In the genomic region with DNA sequence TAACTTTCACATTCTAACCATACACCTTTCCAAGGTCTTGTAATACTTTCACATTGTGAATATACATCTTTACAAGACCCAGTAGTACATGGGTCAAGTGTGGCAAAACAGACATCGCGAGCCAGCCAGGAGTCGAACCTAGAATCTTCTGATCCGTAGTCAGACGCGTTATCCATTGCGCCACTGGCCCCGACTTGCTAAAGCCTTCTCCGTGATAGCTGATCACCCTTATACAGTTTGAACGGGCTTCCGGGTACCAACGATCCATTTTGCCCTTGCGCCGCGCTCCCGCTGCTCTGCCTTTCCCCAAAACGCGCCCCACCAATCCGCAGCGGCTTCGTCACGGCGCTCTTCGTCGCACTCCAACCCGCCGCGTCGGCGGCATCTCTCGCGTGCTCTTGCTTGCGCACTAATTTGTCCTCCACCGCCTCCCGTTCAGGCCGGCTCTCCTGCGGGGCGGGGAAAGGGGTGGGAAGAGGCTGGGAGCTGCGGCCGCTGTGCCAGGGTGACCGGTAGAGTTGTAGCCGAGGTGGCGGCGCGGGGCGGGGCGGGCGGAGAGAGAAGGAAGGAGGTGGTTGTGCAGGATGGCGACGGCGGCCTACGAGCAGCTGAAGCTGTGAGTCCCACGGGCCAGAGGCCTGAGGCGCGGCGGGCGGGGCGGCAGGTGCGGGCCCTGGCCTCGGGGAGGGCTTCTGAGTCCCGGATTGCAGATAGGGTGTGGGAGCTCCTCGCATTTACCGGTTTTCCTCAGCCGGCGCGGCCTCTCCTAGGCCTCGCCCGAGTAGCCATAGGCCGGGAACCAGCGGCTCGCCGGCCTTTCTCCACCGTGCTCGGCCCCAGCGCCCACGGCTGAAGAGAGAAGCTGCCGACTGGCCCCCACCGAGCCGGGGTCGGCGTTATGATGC, we compare ENCODE assay signal across 1 cellular context.
TF ChIP-seq lines count a peak whose summit lies in the region.

TSS of gene SACM1L (plus strand) at position 515 of the 905 bp plus-strand sequence. CDS start at position 585, 70 bp downstream.

TF ChIP-seq in K562, 482 proteins besides CTCF, POLR2A, EP300 and RAD21 (continued from another document and continues in another):
- TF ChIP-seq, protein P1, sequence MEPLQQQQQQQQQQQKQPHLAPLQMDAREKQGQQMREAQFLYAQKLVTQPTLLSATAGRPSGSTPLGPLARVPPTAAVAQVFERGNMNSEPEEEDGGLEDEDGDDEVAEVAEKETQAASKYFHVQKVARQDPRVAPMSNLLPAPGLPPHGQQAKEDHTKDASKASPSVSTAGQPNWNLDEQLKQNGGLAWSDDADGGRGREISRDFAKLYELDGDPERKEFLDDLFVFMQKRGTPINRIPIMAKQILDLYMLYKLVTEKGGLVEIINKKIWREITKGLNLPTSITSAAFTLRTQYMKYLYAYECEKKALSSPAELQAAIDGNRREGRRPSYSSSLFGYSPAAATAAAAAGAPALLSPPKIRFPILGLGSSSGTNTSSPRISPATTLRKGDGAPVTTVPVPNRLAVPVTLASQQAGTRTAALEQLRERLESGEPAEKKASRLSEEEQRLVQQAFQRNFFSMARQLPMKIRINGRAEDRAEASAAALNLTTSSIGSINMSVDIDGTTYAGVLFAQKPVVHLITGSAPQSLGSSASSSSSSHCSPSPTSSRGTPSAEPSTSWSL (CRISPR knock-in tag; IDR thresholded peaks at IDR 0.05; ENCODE audit: borderline replicate concordance) = 0 out of 2 replicates have a peak, but pooled peaks have one; percentile 90
- no peak for TF ChIP-seq BACH1 (tag; IDR thresholded peaks at IDR 0.05)
- TF ChIP-seq PRPF4 (IDR thresholded peaks at IDR 0.05; ENCODE audit: insufficient read depth, low read depth, low read length, poor library complexity, severe bottlenecking) = no peak
- TF ChIP-seq, protein P2, sequence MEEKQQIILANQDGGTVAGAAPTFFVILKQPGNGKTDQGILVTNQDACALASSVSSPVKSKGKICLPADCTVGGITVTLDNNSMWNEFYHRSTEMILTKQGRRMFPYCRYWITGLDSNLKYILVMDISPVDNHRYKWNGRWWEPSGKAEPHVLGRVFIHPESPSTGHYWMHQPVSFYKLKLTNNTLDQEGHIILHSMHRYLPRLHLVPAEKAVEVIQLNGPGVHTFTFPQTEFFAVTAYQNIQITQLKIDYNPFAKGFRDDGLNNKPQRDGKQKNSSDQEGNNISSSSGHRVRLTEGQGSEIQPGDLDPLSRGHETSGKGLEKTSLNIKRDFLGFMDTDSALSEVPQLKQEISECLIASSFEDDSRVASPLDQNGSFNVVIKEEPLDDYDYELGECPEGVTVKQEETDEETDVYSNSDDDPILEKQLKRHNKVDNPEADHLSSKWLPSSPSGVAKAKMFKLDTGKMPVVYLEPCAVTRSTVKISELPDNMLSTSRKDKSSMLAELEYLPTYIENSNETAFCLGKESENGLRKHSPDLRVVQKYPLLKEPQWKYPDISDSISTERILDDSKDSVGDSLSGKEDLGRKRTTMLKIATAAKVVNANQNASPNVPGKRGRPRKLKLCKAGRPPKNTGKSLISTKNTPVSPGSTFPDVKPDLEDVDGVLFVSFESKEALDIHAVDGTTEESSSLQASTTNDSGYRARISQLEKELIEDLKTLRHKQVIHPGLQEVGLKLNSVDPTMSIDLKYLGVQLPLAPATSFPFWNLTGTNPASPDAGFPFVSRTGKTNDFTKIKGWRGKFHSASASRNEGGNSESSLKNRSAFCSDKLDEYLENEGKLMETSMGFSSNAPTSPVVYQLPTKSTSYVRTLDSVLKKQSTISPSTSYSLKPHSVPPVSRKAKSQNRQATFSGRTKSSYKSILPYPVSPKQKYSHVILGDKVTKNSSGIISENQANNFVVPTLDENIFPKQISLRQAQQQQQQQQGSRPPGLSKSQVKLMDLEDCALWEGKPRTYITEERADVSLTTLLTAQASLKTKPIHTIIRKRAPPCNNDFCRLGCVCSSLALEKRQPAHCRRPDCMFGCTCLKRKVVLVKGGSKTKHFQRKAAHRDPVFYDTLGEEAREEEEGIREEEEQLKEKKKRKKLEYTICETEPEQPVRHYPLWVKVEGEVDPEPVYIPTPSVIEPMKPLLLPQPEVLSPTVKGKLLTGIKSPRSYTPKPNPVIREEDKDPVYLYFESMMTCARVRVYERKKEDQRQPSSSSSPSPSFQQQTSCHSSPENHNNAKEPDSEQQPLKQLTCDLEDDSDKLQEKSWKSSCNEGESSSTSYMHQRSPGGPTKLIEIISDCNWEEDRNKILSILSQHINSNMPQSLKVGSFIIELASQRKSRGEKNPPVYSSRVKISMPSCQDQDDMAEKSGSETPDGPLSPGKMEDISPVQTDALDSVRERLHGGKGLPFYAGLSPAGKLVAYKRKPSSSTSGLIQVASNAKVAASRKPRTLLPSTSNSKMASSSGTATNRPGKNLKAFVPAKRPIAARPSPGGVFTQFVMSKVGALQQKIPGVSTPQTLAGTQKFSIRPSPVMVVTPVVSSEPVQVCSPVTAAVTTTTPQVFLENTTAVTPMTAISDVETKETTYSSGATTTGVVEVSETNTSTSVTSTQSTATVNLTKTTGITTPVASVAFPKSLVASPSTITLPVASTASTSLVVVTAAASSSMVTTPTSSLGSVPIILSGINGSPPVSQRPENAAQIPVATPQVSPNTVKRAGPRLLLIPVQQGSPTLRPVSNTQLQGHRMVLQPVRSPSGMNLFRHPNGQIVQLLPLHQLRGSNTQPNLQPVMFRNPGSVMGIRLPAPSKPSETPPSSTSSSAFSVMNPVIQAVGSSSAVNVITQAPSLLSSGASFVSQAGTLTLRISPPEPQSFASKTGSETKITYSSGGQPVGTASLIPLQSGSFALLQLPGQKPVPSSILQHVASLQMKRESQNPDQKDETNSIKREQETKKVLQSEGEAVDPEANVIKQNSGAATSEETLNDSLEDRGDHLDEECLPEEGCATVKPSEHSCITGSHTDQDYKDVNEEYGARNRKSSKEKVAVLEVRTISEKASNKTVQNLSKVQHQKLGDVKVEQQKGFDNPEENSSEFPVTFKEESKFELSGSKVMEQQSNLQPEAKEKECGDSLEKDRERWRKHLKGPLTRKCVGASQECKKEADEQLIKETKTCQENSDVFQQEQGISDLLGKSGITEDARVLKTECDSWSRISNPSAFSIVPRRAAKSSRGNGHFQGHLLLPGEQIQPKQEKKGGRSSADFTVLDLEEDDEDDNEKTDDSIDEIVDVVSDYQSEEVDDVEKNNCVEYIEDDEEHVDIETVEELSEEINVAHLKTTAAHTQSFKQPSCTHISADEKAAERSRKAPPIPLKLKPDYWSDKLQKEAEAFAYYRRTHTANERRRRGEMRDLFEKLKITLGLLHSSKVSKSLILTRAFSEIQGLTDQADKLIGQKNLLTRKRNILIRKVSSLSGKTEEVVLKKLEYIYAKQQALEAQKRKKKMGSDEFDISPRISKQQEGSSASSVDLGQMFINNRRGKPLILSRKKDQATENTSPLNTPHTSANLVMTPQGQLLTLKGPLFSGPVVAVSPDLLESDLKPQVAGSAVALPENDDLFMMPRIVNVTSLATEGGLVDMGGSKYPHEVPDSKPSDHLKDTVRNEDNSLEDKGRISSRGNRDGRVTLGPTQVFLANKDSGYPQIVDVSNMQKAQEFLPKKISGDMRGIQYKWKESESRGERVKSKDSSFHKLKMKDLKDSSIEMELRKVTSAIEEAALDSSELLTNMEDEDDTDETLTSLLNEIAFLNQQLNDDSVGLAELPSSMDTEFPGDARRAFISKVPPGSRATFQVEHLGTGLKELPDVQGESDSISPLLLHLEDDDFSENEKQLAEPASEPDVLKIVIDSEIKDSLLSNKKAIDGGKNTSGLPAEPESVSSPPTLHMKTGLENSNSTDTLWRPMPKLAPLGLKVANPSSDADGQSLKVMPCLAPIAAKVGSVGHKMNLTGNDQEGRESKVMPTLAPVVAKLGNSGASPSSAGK (IDR thresholded peaks at IDR 0.05) = peak; percentile 85
- no peak for TF ChIP-seq PHB2 (IDR thresholded peaks at IDR 0.05; ENCODE audit: low read depth)
- no peak for TF ChIP-seq TFAM (CRISPR knock-in tag; conservative IDR thresholded peaks at IDR 0.05)
- no peak for TF ChIP-seq ZFPM2 (CRISPR knock-in tag; IDR thresholded peaks at IDR 0.05)
- 0 out of 2 replicates have a peak, but pooled peaks have one; percentile 29 for TF ChIP-seq ZNF174 (CRISPR knock-in tag; IDR thresholded peaks at IDR 0.05)
- no peak for TF ChIP-seq ZKSCAN3 (CRISPR knock-in tag; IDR thresholded peaks at IDR 0.05)
- no peak for TF ChIP-seq HMG20A (CRISPR knock-in tag; conservative IDR thresholded peaks at IDR 0.05)
- TF ChIP-seq OTX1 (CRISPR knock-in tag; IDR thresholded peaks at IDR 0.05) = peak; percentile 56; the same call in 1 of the 2 replicates
- no peak for TF ChIP-seq ZBTB7A (IDR thresholded peaks at IDR 0.05; ENCODE audit: borderline replicate concordance, control insufficient read depth, low read depth, low read length)
- peak; percentile 81 for TF ChIP-seq FIP1L1 (IDR thresholded peaks at IDR 0.05; ENCODE audit: low read depth, low read length, poor library complexity, severe bottlenecking)
- TF ChIP-seq ZNF76 (CRISPR knock-in tag; IDR thresholded peaks at IDR 0.05; ENCODE audit: borderline replicate concordance) = 0 out of 2 replicates have a peak, but pooled peaks have one; percentile 48
- TF ChIP-seq IRF1 (CRISPR knock-in tag; IDR thresholded peaks at IDR 0.05; ENCODE audit: borderline replicate concordance) = peak; percentile 90; the same call in 1 of the 2 replicates
- 0 out of 2 replicates have a peak, but pooled peaks have one; percentile 12 for TF ChIP-seq KLF13 (tag; IDR thresholded peaks at IDR 0.05; ENCODE audit: borderline replicate concordance, low read depth)
- no peak for TF ChIP-seq KDM2B (CRISPR knock-in tag; IDR thresholded peaks at IDR 0.05)
- TF ChIP-seq MBD2 (IDR thresholded peaks at IDR 0.05; ENCODE audit: borderline replicate concordance, low read depth) = peak; percentile 85; the same call in 1 of the 2 replicates
- peak; percentile 82 for TF ChIP-seq HNRNPLL (IDR thresholded peaks at IDR 0.05; ENCODE audit: low read depth, low read length, poor library complexity, severe bottlenecking)
- TF ChIP-seq RB1 (IDR thresholded peaks at IDR 0.05; ENCODE audit: low read depth) = peak; percentile 89
- no peak for TF ChIP-seq DNMT1 (IDR thresholded peaks at IDR 0.05)
- TF ChIP-seq NEUROD1 (IDR thresholded peaks at IDR 0.05; ENCODE audit: borderline replicate concordance, low read depth, low read length, partially characterized antibody) = peak; percentile 96
- TF ChIP-seq POLR2H (tag; IDR thresholded peaks at IDR 0.05; ENCODE audit: low read depth) = peak; percentile 100
- 0 out of 2 replicates have a peak, but pooled peaks have one; percentile 41 for TF ChIP-seq KLF6 (CRISPR knock-in tag; IDR thresholded peaks at IDR 0.05; ENCODE audit: borderline replicate concordance)
- TF ChIP-seq NRF1 (conservative IDR thresholded peaks at IDR 0.05 in 1 of 2, IDR thresholded peaks at IDR 0.05 in 1 of 2) = peak; percentile 88 to 90
- no peak for TF ChIP-seq HDGF (IDR thresholded peaks at IDR 0.05)
- TF ChIP-seq SPI1 (IDR thresholded peaks at IDR 0.05; ENCODE audit: borderline replicate concordance, low read depth, low read length) = 0 out of 2 replicates have a peak, but pooled peaks have one; percentile 17
- TF ChIP-seq PCBP2 (IDR thresholded peaks at IDR 0.05; ENCODE audit: low read depth, low read length, poor library complexity, severe bottlenecking) = no peak
- TF ChIP-seq ZNF347 (CRISPR knock-in tag; IDR thresholded peaks at IDR 0.05; ENCODE audit: low read depth) = no peak
- TF ChIP-seq KLF1 (tag; IDR thresholded peaks at IDR 0.05) = 0 out of 2 replicates have a peak, but pooled peaks have one; percentile 63
- TF ChIP-seq ZNF79 (CRISPR knock-in tag; IDR thresholded peaks at IDR 0.05; ENCODE audit: low read depth) = peak; percentile 36
- peak; percentile 69 for TF ChIP-seq PHF20 (IDR thresholded peaks at IDR 0.05; ENCODE audit: partially characterized antibody)
- TF ChIP-seq ZNF431 (CRISPR knock-in tag; IDR thresholded peaks at IDR 0.05) = peak; percentile 56; the same call in 1 of the 2 replicates
- peak; percentile 77 for TF ChIP-seq NUFIP1 (IDR thresholded peaks at IDR 0.05; ENCODE audit: partially characterized antibody)
- no peak for TF ChIP-seq BCOR (IDR thresholded peaks at IDR 0.05)
- peak; percentile 85; the same call in 1 of the 2 replicates for TF ChIP-seq CBX1 (IDR thresholded peaks at IDR 0.05; ENCODE audit: low read depth)
- TF ChIP-seq EP400 (IDR thresholded peaks at IDR 0.05) = peak; percentile 86
- no peak; the same call in 1 of the 2 replicates for TF ChIP-seq E2F4 (CRISPR knock-in tag; IDR thresholded peaks at IDR 0.05; ENCODE audit: low read depth)
- no peak for TF ChIP-seq MCM3 (IDR thresholded peaks at IDR 0.05)
